1 cellular context compared by ENCODE assay signal in the genomic region with DNA sequence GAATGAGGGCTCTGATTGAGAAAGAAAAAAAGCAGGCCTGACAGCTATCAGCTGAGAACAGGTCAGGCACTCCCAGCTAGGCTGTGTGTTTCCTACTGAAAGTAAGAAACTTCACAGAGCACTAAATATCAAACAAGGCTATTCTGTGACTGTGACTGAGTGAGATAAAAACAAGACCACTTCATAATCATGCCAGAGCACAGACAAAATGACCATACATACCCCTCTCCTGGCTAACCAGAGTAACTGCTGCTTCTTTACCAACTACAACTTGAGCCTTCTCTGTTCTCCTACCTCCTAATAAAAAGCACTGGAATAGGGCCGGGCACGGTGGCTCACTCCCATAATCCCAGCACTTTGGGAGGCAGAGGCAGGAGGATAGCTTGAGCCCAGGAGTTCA.
TF ChIP-seq lines count a peak whose summit lies in the region.

No MANE protein-coding gene starts in this region.

TF ChIP-seq in K562, 482 proteins besides CTCF, POLR2A, EP300 and RAD21 (continued from another document):
- TF ChIP-seq ZFP36 (IDR thresholded peaks at IDR 0.05; ENCODE audit: low read depth, low read length, partially characterized antibody), result peak; percentile 62
- TF ChIP-seq, protein P1, sequence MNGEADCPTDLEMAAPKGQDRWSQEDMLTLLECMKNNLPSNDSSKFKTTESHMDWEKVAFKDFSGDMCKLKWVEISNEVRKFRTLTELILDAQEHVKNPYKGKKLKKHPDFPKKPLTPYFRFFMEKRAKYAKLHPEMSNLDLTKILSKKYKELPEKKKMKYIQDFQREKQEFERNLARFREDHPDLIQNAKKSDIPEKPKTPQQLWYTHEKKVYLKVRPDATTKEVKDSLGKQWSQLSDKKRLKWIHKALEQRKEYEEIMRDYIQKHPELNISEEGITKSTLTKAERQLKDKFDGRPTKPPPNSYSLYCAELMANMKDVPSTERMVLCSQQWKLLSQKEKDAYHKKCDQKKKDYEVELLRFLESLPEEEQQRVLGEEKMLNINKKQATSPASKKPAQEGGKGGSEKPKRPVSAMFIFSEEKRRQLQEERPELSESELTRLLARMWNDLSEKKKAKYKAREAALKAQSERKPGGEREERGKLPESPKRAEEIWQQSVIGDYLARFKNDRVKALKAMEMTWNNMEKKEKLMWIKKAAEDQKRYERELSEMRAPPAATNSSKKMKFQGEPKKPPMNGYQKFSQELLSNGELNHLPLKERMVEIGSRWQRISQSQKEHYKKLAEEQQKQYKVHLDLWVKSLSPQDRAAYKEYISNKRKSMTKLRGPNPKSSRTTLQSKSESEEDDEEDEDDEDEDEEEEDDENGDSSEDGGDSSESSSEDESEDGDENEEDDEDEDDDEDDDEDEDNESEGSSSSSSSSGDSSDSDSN (IDR thresholded peaks at IDR 0.05; ENCODE audit: borderline replicate concordance in 1 of 2, low read depth in 2 of 2, low read length in 2 of 2), result peak in 1 of 2 experiments; percentile 6; a peak in 1 of 4 replicates
- no peak for TF ChIP-seq EWSR1 (IDR thresholded peaks at IDR 0.05; ENCODE audit: borderline replicate concordance, low read depth, partially characterized antibody)
